ENCODE assay signal across 8 cellular contexts in genomic region chr7:29989257-29989995, GRCh38. TPM values are rescaled to one million over a fixed set of nuclear protein-coding genes. Genes with fewer than 3 reads are reported as not detected.
DNase-seq lines count a peak whose midpoint lies in the region; ATAC-seq and TF ChIP-seq lines count a peak whose summit lies in the region.

Gene SCRN1 (minus strand): TSS chr7:29989801. CDS start chr7:29969067, 20,734 bp downstream.

- no peaks in the 10 kb centered on the region for H3K27me3 ChIP-seq in SK-N-SH (ENCODE audit: insufficient read depth)
- no peaks in the 10 kb centered on the region for H3K27me3 ChIP-seq in breast epithelium
- H3K27me3 ChIP-seq in iPS-20b (ENCODE audit: insufficient read depth, low read length) = peaks cover 22% of the 10 kb centered on the region; the same call in 1 of the 2 replicates
- peaks cover 13 to 57% (median 33%) of the 10 kb centered on the region in 3 donors for H3K27me3 ChIP-seq in gastrocnemius medialis

- peak within 1 kb of the TSS; percentile 92 for H3K9ac ChIP-seq in SK-N-SH
- peak within 1 kb of the TSS; percentile 81 for H3K9ac ChIP-seq in iPS-20b (ENCODE audit: low read depth, low read length)

- H3K27me3 Mint-ChIP-seq in CD14-positive monocyte (ENCODE audit: low read depth in 3 of 3) = peaks cover 5 to 12% (median 8%) of the 10 kb centered on the region in 3 donors

- H3K36me3 Mint-ChIP-seq in CD14-positive monocyte = peaks cover 7 to 8% of the 10 kb centered on the region in 2 donors

- no peaks in the 10 kb centered on the region for H4K20me1 ChIP-seq in SK-N-SH (ENCODE audit: insufficient read depth)

- H3K4me1 Mint-ChIP-seq in CD14-positive monocyte = peaks cover 38% of the 10 kb centered on the region

- H3K27ac ChIP-seq in SK-N-SH (ENCODE audit: low read depth in 2 of 2, low read length in 1 of 2) (peak within 1 kb of the TSS; percentile 88 to 90), breast epithelium (peak within 1 kb of the TSS; percentile 90 to 94), iPS-20b (ENCODE audit: low read length) (no peak within 1 kb of the TSS), gastrocnemius medialis (peak within 1 kb of the TSS; percentile 37 to 61 (median 56))

- TF ChIP-seq EP300 in SK-N-SH (IDR thresholded peaks at IDR 0.05; ENCODE audit: borderline replicate concordance in 1 of 2, low read depth in 1 of 2, low read length in 1 of 2) = 0 out of 4 replicates have a peak, but pooled peaks have one; percentile 4 to 12

- WGBS in SK-N-SH (ENCODE audit: low lambda C conversion rate) = 2% methylated on average over 22 of the region's 79 CpGs

- no peak; the same call in 1 of the 2 replicates for TF ChIP-seq RAD21 in SK-N-SH (IDR thresholded peaks at IDR 0.05; ENCODE audit: low read length)

- H3K36me3 ChIP-seq in SK-N-SH (replicated peaks in 1 of 2; ENCODE audit: control insufficient read depth in 1 of 2, insufficient read depth in 2 of 2, low read length in 1 of 2) (peaks cover 0 to 3% of the 10 kb centered on the region in 2 experiments), breast epithelium (no peaks in the 10 kb centered on the region), iPS-20b (ENCODE audit: insufficient read depth, low read depth, low read length) (no peaks in the 10 kb centered on the region), gastrocnemius medialis (no peaks in the 10 kb centered on the region)

- H2AFZ ChIP-seq in SK-N-SH (ENCODE audit: low read depth) = peak within 1 kb of the TSS; percentile 93

- ATAC-seq in HG03457 (IDR thresholded peaks at IDR 0.05; ENCODE audit: unreplicated experiment) (peak; percentile 32), gastrocnemius medialis (peak; percentile 28 to 45), GM18519 (IDR thresholded peaks at IDR 0.05; ENCODE audit: low FRiP score, unreplicated experiment) (no peak)

- H3K4me3 ChIP-seq in SK-N-SH (ENCODE audit: low read depth in 2 of 2, low read length in 1 of 2) = peak within 1 kb of the TSS; percentile 87
- H3K4me3 ChIP-seq in breast epithelium = peak within 1 kb of the TSS; percentile 82 to 93 (median 88)
- peak within 1 kb of the TSS; percentile 71 for H3K4me3 ChIP-seq in iPS-20b (ENCODE audit: low read length)
- H3K4me3 ChIP-seq in gastrocnemius medialis = peak within 1 kb of the TSS; percentile 66 to 85 (median 71)

- TF ChIP-seq POLR2A in breast epithelium (IDR thresholded peaks at IDR 0.05) (no peak), gastrocnemius medialis (IDR thresholded peaks at IDR 0.05) (no peak)

- POLR2A ChIA-PET in SK-N-SH (lab: Yijun Ruan, JAX) = interaction anchor here (1.2 kb wide), 1 partner anchor 9 kb away, joined by 4 read pairs; no protein-coding TSS in a partner anchor

- H3K4me3 Mint-ChIP-seq in CD14-positive monocyte = peak within 1 kb of the TSS; percentile 84 to 93

- TF ChIP-seq CTCF in CD14-positive monocyte (IDR thresholded peaks at IDR 0.05) = peak; percentile 15
- TF ChIP-seq CTCF in SK-N-SH (IDR thresholded peaks at IDR 0.05) = no peak
- peak in 1 of 3 donors; percentile 10 for TF ChIP-seq CTCF in breast epithelium (IDR thresholded peaks at IDR 0.05)
- no peak for TF ChIP-seq CTCF in gastrocnemius medialis (IDR thresholded peaks at IDR 0.05 in 4 of 5, conservative IDR thresholded peaks at IDR 0.05 in 1 of 5)

- intact Hi-C loops in CD14-positive monocyte (cut with micrococcal nuclease) (loop anchor here in 1 of 2 donors (5.0 kb wide), 1 partner anchor 38 kb away; the partner anchor contains the start of genes FKBP14 and PLEKHA8), breast epithelium (cut with DNase I; ENCODE audit: low total_unique reads) (no loop called here), gastrocnemius medialis (cut with DNase I; ENCODE audit: low total_unique reads) (no loop called here)

- H3K9me3 ChIP-seq in SK-N-SH = peaks cover 18% of the 10 kb centered on the region
- peaks cover 6 to 21% of the 10 kb centered on the region in 2 donors for H3K9me3 ChIP-seq in breast epithelium
- peaks cover 18% of the 10 kb centered on the region; the same call in 1 of the 2 replicates for H3K9me3 ChIP-seq in iPS-20b (ENCODE audit: insufficient read depth, low read depth, low read length)
- H3K9me3 ChIP-seq in gastrocnemius medialis = no peaks in the 10 kb centered on the region

- H3K4me1 ChIP-seq in SK-N-SH (ENCODE audit: control insufficient read depth in 1 of 2, insufficient read depth in 2 of 2, low read depth in 1 of 2, low read length in 1 of 2) (peaks cover 6 to 10% of the 10 kb centered on the region in 2 experiments; a peak in 2 of 4 replicates), breast epithelium (no peaks in the 10 kb centered on the region), iPS-20b (ENCODE audit: insufficient read depth, low read length) (no peaks in the 10 kb centered on the region; the same call in 1 of the 2 replicates), gastrocnemius medialis (no peaks in the 10 kb centered on the region)

- H3K27ac Mint-ChIP-seq in CD14-positive monocyte = peak within 1 kb of the TSS; percentile 65 to 93 (median 87)

- DNase-seq in CD14-positive monocyte (ENCODE audit: low spot score) (no peak), GM19240 (ENCODE audit: insufficient read length, low spot score) (peak; percentile 23), SK-N-SH (peak; percentile 99), breast epithelium (ENCODE audit: low spot score in 2 of 2) (no peak), gastrocnemius medialis (no peak)

- no peaks in the 10 kb centered on the region for H3K9me2 ChIP-seq in SK-N-SH

- peaks cover 8 to 25% (median 22%) of the 10 kb centered on the region in 7 donors for H3K9me3 Mint-ChIP-seq in CD14-positive monocyte

- peaks cover 29% of the 10 kb centered on the region for H3F3A ChIP-seq in SK-N-SH (replicated peaks; ENCODE audit: insufficient read depth)

- in situ Hi-C loops in gastrocnemius medialis (cut with MboI; ENCODE audit: low sequenced_read_pairs in 4 of 4) = no loop called here

- CTCF ChIA-PET in SK-N-SH (lab: Yijun Ruan, JAX) = interaction anchor here (0.6 to 5.9 kb wide), 7 partner anchors 9 to 575 kb away, joined by 3 to 21 read pairs (median 3); no protein-coding TSS in a partner anchor

- H3K4me2 ChIP-seq in SK-N-SH = peak within 1 kb of the TSS; percentile 91

- H3K79me2 ChIP-seq in SK-N-SH (ENCODE audit: insufficient read depth) = peaks cover 57% of the 10 kb centered on the region

TF ChIP-seq in SK-N-SH, 30 proteins besides CTCF, POLR2A, EP300 and RAD21:
- TF ChIP-seq GABPA (IDR thresholded peaks at IDR 0.05; ENCODE audit: low read depth) (no peak), FOXM1 (IDR thresholded peaks at IDR 0.05; ENCODE audit: low read depth) (no peak), RFX5 (IDR thresholded peaks at IDR 0.05; ENCODE audit: low read length) (no peak), NRF1 (IDR thresholded peaks at IDR 0.05; ENCODE audit: low read depth, low read length) (no peak), POLR2AphosphoS5 (IDR thresholded peaks at IDR 0.05; ENCODE audit: low read depth, low read length) (peak; percentile 70), MXI1 (IDR thresholded peaks at IDR 0.05; ENCODE audit: low read depth, low read length) (no peak), JUND (IDR thresholded peaks at IDR 0.05) (no peak), TAF1 (IDR thresholded peaks at IDR 0.05; ENCODE audit: borderline replicate concordance, low read depth, low read length) (peak; percentile 60; the same call in 1 of the 2 replicates), FOXJ3 (CRISPR knock-in tag; IDR thresholded peaks at IDR 0.05) (no peak), GATA2 (CRISPR knock-in tag; IDR thresholded peaks at IDR 0.05) (no peak), YY1 (IDR thresholded peaks at IDR 0.05; ENCODE audit: low read depth) (peak; percentile 67), USF1 (IDR thresholded peaks at IDR 0.05; ENCODE audit: borderline replicate concordance, low read depth) (peak; percentile 85), REST (IDR thresholded peaks at IDR 0.05; ENCODE audit: low read depth, low read length) (peak; percentile 20; the same call in 1 of the 2 replicates)

RNA-seq across cellular contexts. Expression of gene SCRN1, which starts in this region (rescaled TPM):
- polyA plus RNA-seq in CD14-positive monocyte (10 to 100 TPM in 1 of 2 donors, 1 to 10 TPM in 1; 8.4 to 12.1 TPM), SK-N-SH (2012; rRNA removed) (64.3 and 87.0 TPM in 2 replicates)
- 73.1 and 82.6 TPM in 2 replicates for polyA plus RNA-seq in SK-N-SH (2012; cell fraction: cytosol; rRNA removed)
- 40.8 and 67.2 TPM in 2 replicates for polyA plus RNA-seq in SK-N-SH (2012; cell fraction: nucleus; rRNA removed)
- total RNA-seq in breast epithelium (10 to 100 TPM; 25.9 to 32.0 (median 31.5) TPM), gastrocnemius medialis (1 to 10 TPM; 1.8 to 3.8 (median 2.7) TPM)

Comparison
In these comparisons a context has a peak if more than half of its experiments do, and no peak if none do; other contexts are left out.
1. RNA of gene SCRN1 (total RNA-seq): 25.9 to 32.0 TPM in breast epithelium; 1.8 to 3.8 TPM in gastrocnemius medialis; every median in the first group is over 4 times any median in the second.
2. DNase-seq: peak in GM19240 (single experiment) and SK-N-SH (single experiment); none in CD14-positive monocyte (single experiment), breast epithelium (0 of 2) and gastrocnemius medialis (0 of 2).
3. Peak in every context shown above with its lines, with median percentiles within 50 percentile points of each other: H3K4me3 ChIP-seq.